8 cellular contexts compared by ENCODE assay signal in the genomic region with DNA sequence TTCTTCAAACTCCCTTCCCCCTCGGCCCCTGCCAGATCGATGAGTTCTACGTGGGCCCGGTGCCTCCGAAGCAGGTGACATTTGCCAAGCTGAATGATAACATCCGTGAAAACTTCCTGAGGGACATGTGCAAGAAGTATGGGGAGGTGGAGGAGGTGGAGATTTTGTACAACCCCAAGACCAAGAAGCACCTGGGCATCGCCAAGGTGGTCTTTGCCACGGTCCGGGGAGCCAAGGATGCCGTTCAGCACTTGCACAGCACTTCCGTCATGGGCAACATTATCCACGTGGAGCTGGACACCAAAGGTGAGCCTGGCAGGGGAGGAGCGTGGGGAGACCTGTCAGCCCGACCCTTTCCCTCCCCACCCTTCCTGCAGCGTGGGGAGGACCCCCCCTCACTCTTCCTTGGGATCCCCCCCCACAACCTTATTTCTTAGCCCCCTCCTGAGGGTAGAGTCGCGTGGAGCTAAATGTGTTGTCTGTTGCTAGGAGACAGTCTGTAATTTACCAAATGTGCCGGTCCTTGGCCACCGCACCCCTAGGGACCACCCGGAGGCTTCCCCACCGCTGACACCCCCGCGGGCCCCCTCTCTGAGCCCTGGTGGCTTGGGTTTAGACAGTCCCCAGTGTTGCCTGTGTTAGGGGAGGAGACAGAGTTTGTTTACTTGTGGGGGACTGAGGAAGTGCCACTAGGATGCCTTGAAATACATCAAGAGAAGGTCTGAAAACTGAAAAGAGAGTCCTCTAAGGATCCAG. TPM values are rescaled to one million over a fixed set of nuclear protein-coding genes. Genes with fewer than 3 reads are reported as not detected.
DNase-seq lines count a peak whose midpoint lies in the region; ATAC-seq and TF ChIP-seq lines count a peak whose summit lies in the region.

No MANE protein-coding gene starts in this region.

- peak overlapping the region; percentile 68 for H3K27ac Mint-ChIP-seq in activated CD4-positive, alpha-beta T cell treated with anti-CD3 and anti-CD28 coated beads for 36 hours

- DNase-seq in activated CD4-positive, alpha-beta T cell treated with anti-CD3 and anti-CD28 coated beads for 36 hours, result peak; percentile 49
- DNase-seq in activated CD4-positive, alpha-beta T cell treated with anti-CD3 and anti-CD28 coated beads for 4 hours, result no peak
- DNase-seq in germinal center (ENCODE audit: low spot score), result peak; percentile 52
- DNase-seq in NCI-H446 treated with DMSO at 0.1 percent for 48 hours (lab: John Stamatoyannopoulos, UW), result no peak

- CTCF ChIA-PET in activated CD4-positive, alpha-beta T cell treated with anti-CD3 and anti-CD28 coated beads for 36 hours (lab: Charles Lee), result interaction anchor here (0.6 to 13.0 kb wide), 2 partner anchors 11 to 148 kb away, joined by 4 to 439 read pairs; a partner anchor contains a TSS

- peak overlapping the region; percentile 58 to 91 (median 69) for H3K4me3 ChIP-seq in skin epidermis

- H3K36me3 Mint-ChIP-seq in activated CD4-positive, alpha-beta T cell treated with anti-CD3 and anti-CD28 coated beads for 36 hours (ENCODE audit: low read depth), result peaks cover 42% of the 10 kb centered on the region

- ATAC-seq in activated CD4-positive, alpha-beta T cell treated with anti-CD3 and anti-CD28 coated beads for 36 hours, result no peak
- no peak for ATAC-seq in GM18498 (IDR thresholded peaks at IDR 0.05; ENCODE audit: unreplicated experiment)
- ATAC-seq in activated CD4-positive, CD25-positive, alpha-beta regulatory T cell treated with anti-CD3 and anti-CD28 coated beads, Interleukin-2, amount 50 U/mL, for 24 hours, result no peak

- intact Hi-C loops in activated CD4-positive, alpha-beta T cell treated with anti-CD3 and anti-CD28 coated beads for 36 hours (cut with DNase I, micrococcal nuclease), result loop anchor here in 1 of 2 experiments (10.0 kb wide), 1 partner anchor 1559 kb away; a partner anchor contains a TSS

- H3K27ac ChIP-seq in VCaP (peak overlapping the region; percentile 100), skin epidermis (peak overlapping the region in 19 of 21 experiments; percentile 44 to 100 (median 100))

- POLR2A ChIA-PET in activated CD4-positive, alpha-beta T cell treated with anti-CD3 and anti-CD28 coated beads for 36 hours (lab: Charles Lee), result interaction anchor here (0.7 to 1.4 kb wide), 3 partner anchors 12 to 135 kb away, joined by 3 to 5 read pairs (median 3); no protein-coding TSS in a partner anchor

- TF ChIP-seq CTCF in VCaP (conservative IDR thresholded peaks at IDR 0.05), result no peak

- H3K9me3 Mint-ChIP-seq in activated CD4-positive, alpha-beta T cell treated with anti-CD3 and anti-CD28 coated beads for 36 hours (ENCODE audit: low read depth), result no peaks in the 10 kb centered on the region

- no peaks in the 10 kb centered on the region for H3K27me3 Mint-ChIP-seq in activated CD4-positive, alpha-beta T cell treated with anti-CD3 and anti-CD28 coated beads for 36 hours

- peaks cover 23% of the 10 kb centered on the region for H3K4me1 Mint-ChIP-seq in activated CD4-positive, alpha-beta T cell treated with anti-CD3 and anti-CD28 coated beads for 36 hours

- peak overlapping the region; percentile 91 for H3K4me3 Mint-ChIP-seq in activated CD4-positive, alpha-beta T cell treated with anti-CD3 and anti-CD28 coated beads for 36 hours

RNA-seq across cellular contexts. Expression of a gene that starts 2.2 kb away (rescaled TPM):
- total RNA-seq in activated CD4-positive, alpha-beta T cell treated with anti-CD3 and anti-CD28 coated beads for 36 hours, result 10 to 100 TPM; 13.7 to 14.0 TPM

RNA-seq across cellular contexts. Expression of a gene that starts 12.5 kb away (rescaled TPM):
- total RNA-seq in activated CD4-positive, alpha-beta T cell treated with anti-CD3 and anti-CD28 coated beads for 36 hours, result 100 to 1,000 TPM in 1 of 2 experiments, 10 to 100 TPM in 1; 100.0 to 105 TPM

RNA-seq across cellular contexts. Expression of a gene that starts 52.7 kb away (rescaled TPM):
- not detected for total RNA-seq in activated CD4-positive, alpha-beta T cell treated with anti-CD3 and anti-CD28 coated beads for 36 hours

Comparison
In these comparisons a context has a peak if more than half of its experiments do, and no peak if none do; other contexts are left out.
1. DNase-seq: peak in activated CD4-positive, alpha-beta T cell treated with anti-CD3 and anti-CD28 coated beads for 36 hours (single experiment) and germinal center (single experiment); none in activated CD4-positive, alpha-beta T cell treated with anti-CD3 and anti-CD28 coated beads for 4 hours (0 of 2) and NCI-H446 treated with DMSO at 0.1 percent for 48 hours (single experiment).